Comparison of ENCODE assay signal across 14 cellular contexts in the genomic region with DNA sequence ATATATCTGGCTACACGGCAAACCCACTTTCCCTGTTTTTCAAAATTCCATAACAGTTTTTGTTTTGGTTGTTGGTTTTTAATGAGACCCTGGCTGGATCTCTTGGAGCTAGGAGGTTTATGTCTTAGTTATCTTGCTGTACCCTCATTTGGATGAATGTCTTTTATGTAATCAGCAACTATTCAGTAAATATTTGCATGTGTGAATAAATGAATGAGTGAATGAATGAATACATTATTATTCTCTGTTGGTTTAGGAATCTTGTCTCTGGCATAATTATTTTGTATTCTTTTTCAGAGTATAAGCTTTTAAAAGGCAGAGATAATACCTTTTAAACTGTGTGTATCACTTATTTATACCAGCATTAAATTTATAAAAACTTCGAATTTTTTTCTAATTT. TPM values are rescaled to one million over a fixed set of nuclear protein-coding genes. Genes with fewer than 3 reads are reported as not detected.
"Had no signal": no experiment of that assay in that cellular context is flagged by ENCODE, and none has a peak within 500 bp of the region (broad histone marks: within the 10 kb centered on the region; RNA-seq: fewer than 3 reads in every experiment).

No MANE protein-coding gene starts in this region.

- ATAC-seq: left lobe of liver had no signal

- H3K9me3 ChIP-seq: ovary, transverse colon had no signal

- H3K4me3 ChIP-seq: cardiac muscle cell, coronary artery, neural progenitor cell, ovary, transverse colon had no signal

- H3K4me3 Mint-ChIP-seq: activated T-helper 1 cell treated with anti-CD3 and anti-CD28 coated beads, Interleukin-12 subunit alpha, Interleukin-12 subunit beta, Interleukin-2, Interleukin-4 antibody, amounts not matched to agents 30 ng/mL and 10 ng/mL and 1 ng/mL, durations not matched to agents 14 hours and 24 hours and 36 hours; neural progenitor cell had no signal

- H3K4me2 ChIP-seq: neural progenitor cell had no signal

- H2AFZ ChIP-seq: neural progenitor cell had no signal

- H3K27me3 ChIP-seq: cardiac muscle cell, ovary, transverse colon had no signal

- H3K36me3 ChIP-seq: cardiac muscle cell, neural progenitor cell, ovary, transverse colon had no signal

- H3K27ac ChIP-seq: cardiac muscle cell, neural progenitor cell, ovary, transverse colon had no signal

- DNase-seq: activated CD4-positive, alpha-beta T cell treated with anti-CD3 and anti-CD28 coated beads for 48 hours; activated naive CD4-positive, alpha-beta T cell; aorta; effector memory CD4-positive, alpha-beta T cell; erythroblast; mesendoderm; ovary; transverse colon had no signal

- H3K9ac ChIP-seq: neural progenitor cell had no signal

- H3K9me3 Mint-ChIP-seq: activated T-helper 1 cell treated with anti-CD3 and anti-CD28 coated beads, Interleukin-12 subunit alpha, Interleukin-12 subunit beta, Interleukin-2, Interleukin-4 antibody, amounts not matched to agents 30 ng/mL and 10 ng/mL and 1 ng/mL, durations not matched to agents 14 hours and 24 hours and 36 hours had no signal

- H3K27ac Mint-ChIP-seq: neural progenitor cell had no signal

RNA-seq across cellular contexts. Expression of a gene that starts 3.2 kb away (rescaled TPM):
- total RNA-seq: activated T-helper 1 cell treated with anti-CD3 and anti-CD28 coated beads, Interleukin-12 subunit alpha, Interleukin-12 subunit beta, Interleukin-2, Interleukin-4 antibody, amounts not matched to agents 30 ng/mL and 10 ng/mL and 1 ng/mL, durations not matched to agents 14 hours and 24 hours and 36 hours; cardiac muscle cell; T-helper 1 cell treated with Interleukin-12 subunit alpha and Interleukin-12 subunit beta and Interleukin-4 antibody, amounts not matched to agents 30 ng/mL and 1 ng/mL, for 36 hours had no signal
